10 cellular contexts compared by ENCODE assay signal in the genomic region with DNA sequence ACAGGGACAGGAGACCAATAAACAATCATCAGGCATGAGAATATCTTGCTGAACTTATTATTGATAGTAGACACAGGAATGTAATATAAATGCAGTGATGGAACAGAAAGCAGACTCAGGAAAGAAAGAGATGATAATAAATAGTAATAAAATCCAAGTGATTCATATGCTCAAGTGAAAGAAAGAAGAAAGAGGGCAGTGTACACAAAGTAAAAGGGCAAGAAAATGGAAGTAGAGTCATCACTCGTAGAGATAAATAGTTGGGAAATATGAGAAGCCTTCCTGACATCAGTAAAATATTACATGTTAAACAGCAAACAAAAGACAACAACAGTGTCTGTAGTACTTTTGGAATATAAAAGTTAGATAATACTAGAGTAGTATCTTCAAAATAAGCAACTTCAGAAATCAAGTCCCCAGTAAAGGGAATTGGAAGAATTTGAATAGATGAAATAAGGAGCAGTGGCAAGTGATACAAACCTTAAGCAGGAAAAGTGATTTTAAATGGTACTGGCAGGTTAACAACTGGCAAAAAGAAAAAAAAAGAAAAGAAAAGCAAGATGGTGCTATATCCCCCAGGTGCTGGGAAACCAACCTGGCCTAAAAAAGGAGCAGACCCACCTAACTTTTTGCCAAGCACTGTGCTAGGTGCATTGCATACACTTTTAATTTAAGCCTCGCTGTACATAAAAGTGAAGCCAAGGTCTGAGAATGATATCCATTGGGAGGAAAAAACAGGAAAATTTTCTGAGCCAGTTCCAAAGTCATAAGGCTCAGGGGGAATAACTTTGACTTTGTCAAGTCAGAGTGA.
DNase-seq lines count a peak whose midpoint lies in the region; ATAC-seq, FAIRE-seq and TF ChIP-seq lines count a peak whose summit lies in the region.
"Had no signal": no experiment of that assay in that cellular context is flagged by ENCODE, and none has a peak within 500 bp of the region (broad histone marks: within the 10 kb centered on the region; RNA-seq: fewer than 3 reads in every experiment).

No MANE protein-coding gene starts in this region.

- H3K9me3 ChIP-seq in HEK293 (ENCODE audit: control insufficient read depth, insufficient read depth, low read depth, low read length) (no peaks in the 10 kb centered on the region), GM12878 (replicated peaks; ENCODE audit: control insufficient read depth, insufficient read depth, low read length) (no peaks in the 10 kb centered on the region; the same call in 2 of the 3 replicates), stomach smooth muscle (ENCODE audit: control insufficient read depth in 2 of 2, low read length in 2 of 2) (no peaks in the 10 kb centered on the region), WERI-Rb-1 (ENCODE audit: severe bottlenecking) (no peaks in the 10 kb centered on the region)

- no peak overlapping the region for H3K4me3 ChIP-seq in HEK293 (ENCODE audit: low read depth, low read length)
- H3K4me3 ChIP-seq in GM12878: no peak overlapping the region
- H3K4me3 ChIP-seq in stomach smooth muscle (ENCODE audit: low read length in 2 of 2): no peak overlapping the region
- no peak overlapping the region for H3K4me3 ChIP-seq in WERI-Rb-1 (ENCODE audit: low read depth, low read length)

- H3K4me3 Mint-ChIP-seq in effector memory CD8-positive, alpha-beta T cell: no peak overlapping the region
- H3K4me3 Mint-ChIP-seq: naive thymus-derived CD8-positive, alpha-beta T cell; T-cell had no signal

- H3K9ac ChIP-seq in GM12878 (ENCODE audit: control insufficient read depth, insufficient read depth, low read length) (peak overlapping the region; percentile 49; the same call in 1 of the 2 replicates), stomach smooth muscle (ENCODE audit: low read length in 2 of 2) (peak overlapping the region in 1 of 2 donors; percentile 18)

- H3K27ac Mint-ChIP-seq in effector memory CD8-positive, alpha-beta T cell: no peak overlapping the region
- H3K27ac Mint-ChIP-seq: naive thymus-derived CD8-positive, alpha-beta T cell; T-cell had no signal

- TF ChIP-seq CTCF in HEK293 (tag by site-specific recombination; IDR thresholded peaks at IDR 0.05): no peak
- TF ChIP-seq CTCF in GM12878 (IDR thresholded peaks at IDR 0.05 in 2 of 3, conservative IDR thresholded peaks at IDR 0.05 in 1 of 3; ENCODE audit: control insufficient read depth in 2 of 3, extremely low read depth in 1 of 3, insufficient read depth in 1 of 3, low read depth in 3 of 3, low read length in 3 of 3): no peak
- TF ChIP-seq CTCF in WERI-Rb-1 (IDR thresholded peaks at IDR 0.05; ENCODE audit: low read depth, low read length): no peak

- TF ChIP-seq RAD21 in GM12878 (IDR thresholded peaks at IDR 0.05; ENCODE audit: insufficient read depth, low read depth, low read length): no peak

- H3K27ac ChIP-seq in HEK293 (ENCODE audit: extremely low read depth, low read depth, low read length) (no peak overlapping the region; the same call in 1 of the 2 replicates), GM12878 (ENCODE audit: control insufficient read depth, insufficient read depth) (peak overlapping the region; percentile 84), stomach smooth muscle (ENCODE audit: low read length) (peak overlapping the region; percentile 77), WERI-Rb-1 (no peak overlapping the region)

- RAD21 ChIA-PET in GM12878 (lab: Charles Lee; ENCODE audit: unreplicated experiment): interaction anchor here (0.8 to 6.6 kb wide), 20 partner anchors 15 to 583 kb away, joined by 3 to 73 read pairs (median 4); no protein-coding TSS in a partner anchor

- no peaks in the 10 kb centered on the region for H3K36me3 ChIP-seq in HEK293 (ENCODE audit: control insufficient read depth in 2 of 2, insufficient read depth in 1 of 2, low read length in 2 of 2)
- no peaks in the 10 kb centered on the region for H3K36me3 ChIP-seq in GM12878 (ENCODE audit: control insufficient read depth in 2 of 2, insufficient read depth in 2 of 2, low read length in 1 of 2)
- H3K36me3 ChIP-seq in stomach smooth muscle (ENCODE audit: control insufficient read depth in 2 of 2, insufficient read depth in 2 of 2, low read length in 2 of 2): no peaks in the 10 kb centered on the region
- H3K36me3 ChIP-seq in WERI-Rb-1: no peaks in the 10 kb centered on the region

- BruUV-seq in GM12878 (replicated peaks; lab: Mats Ljungman, UMichigan): TSS peak; percentile 88

- in situ Hi-C loops in GM12878 (cut with MboI): no loop called here

- no peaks in the 10 kb centered on the region for H3K36me3 Mint-ChIP-seq in effector memory CD8-positive, alpha-beta T cell (ENCODE audit: insufficient read depth)
- H3K36me3 Mint-ChIP-seq: naive thymus-derived CD8-positive, alpha-beta T cell had no signal

- H3K4me1 Mint-ChIP-seq in effector memory CD8-positive, alpha-beta T cell (ENCODE audit: low read depth in 2 of 2): no peaks in the 10 kb centered on the region
- H3K4me1 Mint-ChIP-seq: naive thymus-derived CD8-positive, alpha-beta T cell; T-cell had no signal

- DNase-seq in GM12878 (ENCODE audit: low read depth, low spot score) (no peak), iris pigment epithelial cell (ENCODE audit: low read depth) (peak; percentile 75), WERI-Rb-1 (no peak), NCI-H524 (lab: John Stamatoyannopoulos, UW) (no peak), NCI-H226 (no peak)
- DNase-seq in effector memory CD8-positive, alpha-beta T cell: no peak
- DNase-seq: naive thymus-derived CD8-positive, alpha-beta T cell; T-cell had no signal

- TF ChIP-seq POLR2A in GM12878 (IDR thresholded peaks at IDR 0.05; ENCODE audit: low read depth, low read length): no peak

- H3K9me3 Mint-ChIP-seq in effector memory CD8-positive, alpha-beta T cell: no peaks in the 10 kb centered on the region
- H3K9me3 Mint-ChIP-seq: naive thymus-derived CD8-positive, alpha-beta T cell; T-cell had no signal

- WGBS in GM12878 (ENCODE audit: insufficient coverage, insufficient replicate concordance, low lambda C conversion rate, missing lambda C conversion rate): 43% methylated on average over 2 of the region's 2 CpGs

- intact Hi-C loops in GM12878 (cut with micrococcal nuclease; ENCODE audit: unreplicated experiment): loop anchor here (1.0 to 2.0 kb wide), 2 partner anchors 21 to 49 kb away; no protein-coding TSS in a partner anchor

- SMC1A ChIA-PET in GM12878 (lab: Charles Lee; ENCODE audit: uncharacterized antibody, unreplicated experiment): interaction anchor here (0.5 to 3.9 kb wide), 36 partner anchors 8 to 1317 kb away, joined by 3 to 25 read pairs (median 6); no protein-coding TSS in a partner anchor

- peak; percentile 69 for FAIRE-seq in GM12878 (lab: Jason Lieb, UNC)

- no peak overlapping the region for H2AFZ ChIP-seq in GM12878 (ENCODE audit: control insufficient read depth, low read depth, low read length)

- TF ChIP-seq EP300 in GM12878 (IDR thresholded peaks at IDR 0.05; ENCODE audit: borderline replicate concordance in 1 of 2, control insufficient read depth in 1 of 2, low read depth in 2 of 2, low read length in 2 of 2): no peak

- peak overlapping the region; percentile 44; the same call in 1 of the 2 replicates for H3K4me2 ChIP-seq in GM12878 (ENCODE audit: control insufficient read depth, insufficient read depth)

- no peaks in the 10 kb centered on the region for H3K27me3 Mint-ChIP-seq in effector memory CD8-positive, alpha-beta T cell
- H3K27me3 Mint-ChIP-seq: naive thymus-derived CD8-positive, alpha-beta T cell; T-cell had no signal

- POLR2A ChIA-PET in HEK293 (lab: Yijun Ruan, JAX) (no interaction called here), GM12878 (lab: Charles Lee) (interaction anchor here (0.7 to 1.3 kb wide), 6 partner anchors 18 to 583 kb away, joined by 3 to 7 read pairs (median 3); no protein-coding TSS in a partner anchor)

- H3K27me3 ChIP-seq in GM12878 (replicated peaks in 1 of 2; ENCODE audit: control insufficient read depth in 2 of 2, insufficient read depth in 2 of 2, low read length in 1 of 2) (no peaks in the 10 kb centered on the region), stomach smooth muscle (ENCODE audit: control insufficient read depth in 1 of 2, insufficient read depth in 2 of 2, low read length in 2 of 2) (no peaks in the 10 kb centered on the region), WERI-Rb-1 (ENCODE audit: insufficient read depth, low read depth, severe bottlenecking) (no peaks in the 10 kb centered on the region)

- no peaks in the 10 kb centered on the region; the same call in 1 of the 2 replicates for H3K79me2 ChIP-seq in GM12878 (ENCODE audit: control insufficient read depth, insufficient read depth, low read length)

- CTCF ChIA-PET in HEK293 (lab: Yijun Ruan, JAX): interaction anchor here (0.6 to 1.1 kb wide), 6 partner anchors 9 to 1087 kb away, joined by 3 read pairs; no protein-coding TSS in a partner anchor
- CTCF ChIA-PET in GM12878 (lab: Yijun Ruan, JAX): interaction anchor here (0.6 to 2.2 kb wide), 14 partner anchors 10 to 612 kb away, joined by 3 to 14 read pairs (median 4); no protein-coding TSS in a partner anchor

- peaks cover 19% of the 10 kb centered on the region for H3K4me1 ChIP-seq in HEK293 (ENCODE audit: control insufficient read depth, insufficient read depth, low read length)
- peaks cover 19% of the 10 kb centered on the region for H3K4me1 ChIP-seq in GM12878 (ENCODE audit: control insufficient read depth, insufficient read depth, low read length)
- H3K4me1 ChIP-seq in stomach smooth muscle (ENCODE audit: control insufficient read depth, insufficient read depth, low read length): peaks cover 25% of the 10 kb centered on the region

- ATAC-seq in GM12878: peak; percentile 50
- no peak for ATAC-seq in effector memory CD8-positive, alpha-beta T cell (replicated peaks)
- ATAC-seq: naive thymus-derived CD8-positive, alpha-beta T cell had no signal

- no peaks in the 10 kb centered on the region for H4K20me1 ChIP-seq in GM12878 (ENCODE audit: control insufficient read depth, insufficient read depth)

TF ChIP-seq in HEK293, 187 proteins besides CTCF, POLR2A, EP300 and RAD21:
- 0 out of 2 replicates have a peak, but pooled peaks have one; percentile 22 for TF ChIP-seq TRIM28 (IDR thresholded peaks at IDR 0.05; ENCODE audit: borderline replicate concordance, low read length)
- TF ChIP-seq KLF1 (tag by site-specific recombination; IDR thresholded peaks at IDR 0.05): no peak
- TF ChIP-seq ZNF155 (tag by site-specific recombination; IDR thresholded peaks at IDR 0.05): no peak
- TF ChIP-seq ZNF768 (tag by site-specific recombination; IDR thresholded peaks at IDR 0.05): no peak
- peak; percentile 93 for TF ChIP-seq ZNF664 (tag by site-specific recombination; IDR thresholded peaks at IDR 0.05)

TF ChIP-seq in GM12878, 131 proteins besides CTCF, POLR2A, EP300 and RAD21:
- TF ChIP-seq SUPT20H (IDR thresholded peaks at IDR 0.05; ENCODE audit: borderline replicate concordance, control insufficient read depth, low read depth, low read length): no peak
- no peak for TF ChIP-seq HCFC1 (IDR thresholded peaks at IDR 0.05; ENCODE audit: low read length)
- no peak for TF ChIP-seq ZZZ3 (IDR thresholded peaks at IDR 0.05; ENCODE audit: control insufficient read depth, insufficient read length, low read depth)
- no peak for TF ChIP-seq RUNX3 (IDR thresholded peaks at IDR 0.05; ENCODE audit: low read length)
- 0 out of 2 replicates have a peak, but pooled peaks have one; percentile 33 for TF ChIP-seq SMARCA5 (IDR thresholded peaks at IDR 0.05)

Comparison
In these comparisons a context has a peak if more than half of its experiments do, and no peak if none do; other contexts are left out.
1. H3K27ac ChIP-seq: peak in GM12878 (single experiment) and stomach smooth muscle (single experiment); none in HEK293 (single experiment) and WERI-Rb-1 (single experiment).